14 cellular contexts compared by ENCODE assay signal in genomic region chr6:30816791-30817739, GRCh38.
A peak's percentile ranks its signal among the peaks of the same experiment; 100 is the strongest.
DNase-seq lines count a peak whose midpoint lies in the region; ATAC-seq and FAIRE-seq lines count a peak whose summit lies in the region.
"Had no signal": no experiment of that assay in that cellular context is flagged by ENCODE, and none has a peak within 500 bp of the region (broad histone marks: within the 10 kb centered on the region; RNA-seq: fewer than 3 reads in every experiment).

No MANE protein-coding gene starts in this region.

- H3K4me3 Mint-ChIP-seq in activated CD4-positive, alpha-beta T cell treated with anti-CD3 and anti-CD28 coated beads for 36 hours: no peak overlapping the region

- peak; percentile 60 for ATAC-seq in activated CD4-positive, alpha-beta T cell treated with anti-CD3 and anti-CD28 coated beads for 36 hours
- peak; percentile 65 for ATAC-seq in GM21723 (IDR thresholded peaks at IDR 0.05; ENCODE audit: unreplicated experiment)

- DNase-seq in activated CD4-positive, alpha-beta T cell treated with anti-CD3 and anti-CD28 coated beads for 36 hours: peak; percentile 60
- no peak for DNase-seq in activated CD4-positive, alpha-beta T cell treated with anti-CD3 and anti-CD28 coated beads, Interleukin-2, amount 50 U/mL, for 4 hours
- DNase-seq in activated CD8-positive, alpha-beta memory T cell treated with anti-CD3 and anti-CD28 coated beads, Interleukin-2, amount 50 U/mL, for 48 hours: peak; percentile 64
- DNase-seq in trophoblast cell (peak in 1 of 2 donors; percentile 40), GM19240 (ENCODE audit: insufficient read length, low spot score) (no peak), HTR-8/SVneo (ENCODE audit: insufficient read length, low spot score) (no peak), urothelium cell line (ENCODE audit: low spot score) (no peak)
- DNase-seq: 8988T, NCI-H446 treated with DMSO at 0.1 percent for 48 hours had no signal

- H2BK12ac ChIP-seq in trophoblast cell (ENCODE audit: low read length): peak overlapping the region; percentile 66

- H3K4me1 Mint-ChIP-seq in activated CD4-positive, alpha-beta T cell treated with anti-CD3 and anti-CD28 coated beads for 36 hours: peaks cover 90% of the 10 kb centered on the region

- peak overlapping the region; percentile 95 for H3K27ac Mint-ChIP-seq in activated CD4-positive, alpha-beta T cell treated with anti-CD3 and anti-CD28 coated beads for 36 hours

- POLR2A ChIA-PET in activated CD4-positive, alpha-beta T cell treated with anti-CD3 and anti-CD28 coated beads for 36 hours (lab: Charles Lee): interaction anchor here (1.2 to 2.1 kb wide), 3 partner anchors 28 to 48 kb away, joined by 4 to 11 read pairs (median 5); no protein-coding TSS in a partner anchor

- peaks cover 28% of the 10 kb centered on the region for H3K79me1 ChIP-seq in trophoblast cell (ENCODE audit: low read length)

- H3K4me3 ChIP-seq in trophoblast cell (ENCODE audit: low read depth, low read length): no peak overlapping the region
- H3K4me3 ChIP-seq: coronary artery, SJSA1, thoracic aorta had no signal

- H4K8ac ChIP-seq in trophoblast cell (ENCODE audit: low read depth, low read length): no peak overlapping the region

- no peak overlapping the region for H3K4me2 ChIP-seq in trophoblast cell (ENCODE audit: low read length)

- no peak overlapping the region for H3K4ac ChIP-seq in trophoblast cell (ENCODE audit: low read depth, low read length)

- no peaks in the 10 kb centered on the region for H3K9me3 ChIP-seq in trophoblast cell (ENCODE audit: insufficient read depth, low read depth, low read length)
- H3K9me3 ChIP-seq: SJSA1, thoracic aorta had no signal

- intact Hi-C loops in activated CD4-positive, alpha-beta T cell treated with anti-CD3 and anti-CD28 coated beads for 36 hours (cut with DNase I, micrococcal nuclease): no loop called here

- H2BK120ac ChIP-seq in trophoblast cell (ENCODE audit: insufficient read depth, low read length, poor library complexity): peak overlapping the region; percentile 90

- no peak overlapping the region for H3K27ac ChIP-seq in trophoblast cell (ENCODE audit: low read depth, low read length)

- peak overlapping the region; percentile 40 for H3K14ac ChIP-seq in trophoblast cell (ENCODE audit: low read length)

- no peaks in the 10 kb centered on the region for H3K79me2 ChIP-seq in trophoblast cell (ENCODE audit: control insufficient read depth, insufficient read depth, low read length, poor library complexity)

- H3K36me3 ChIP-seq in trophoblast cell (ENCODE audit: control insufficient read depth in 1 of 2, insufficient read depth in 2 of 2, low read length in 2 of 2): no peaks in the 10 kb centered on the region
- H3K36me3 ChIP-seq: SJSA1, thoracic aorta had no signal

- no peak overlapping the region for H4K12ac ChIP-seq in trophoblast cell (ENCODE audit: low read depth, low read length)

- H3K4me1 ChIP-seq in trophoblast cell (ENCODE audit: control insufficient read depth in 1 of 2, insufficient read depth in 2 of 2, low read length in 2 of 2): peaks cover 19 to 23% of the 10 kb centered on the region in 2 experiments

- no peak overlapping the region for H3K23ac ChIP-seq in trophoblast cell (ENCODE audit: low read length)

- no peak overlapping the region for H2BK5ac ChIP-seq in trophoblast cell (ENCODE audit: low read depth, low read length, poor library complexity)

- H3K9me3 Mint-ChIP-seq in activated CD4-positive, alpha-beta T cell treated with anti-CD3 and anti-CD28 coated beads for 36 hours (ENCODE audit: low read depth): peaks cover 2% of the 10 kb centered on the region

- H4K91ac ChIP-seq in trophoblast cell (ENCODE audit: low read depth, low read length): peak overlapping the region; percentile 38

- CTCF ChIA-PET in activated CD4-positive, alpha-beta T cell treated with anti-CD3 and anti-CD28 coated beads for 36 hours (lab: Charles Lee): interaction anchor here (0.6 to 1.1 kb wide), 3 partner anchors 43 to 204 kb away, joined by 3 to 4 read pairs (median 3); no protein-coding TSS in a partner anchor

- H2AFZ ChIP-seq in trophoblast cell (ENCODE audit: insufficient read depth, low read length, poor library complexity): no peak overlapping the region

- H3K9ac ChIP-seq in trophoblast cell (ENCODE audit: low read length): no peak overlapping the region

- H3K18ac ChIP-seq in trophoblast cell (ENCODE audit: low read length): no peak overlapping the region

- H2AK5ac ChIP-seq in trophoblast cell (ENCODE audit: low read length): no peak overlapping the region

- H3K36me3 Mint-ChIP-seq in activated CD4-positive, alpha-beta T cell treated with anti-CD3 and anti-CD28 coated beads for 36 hours (ENCODE audit: low read depth): peaks cover 19% of the 10 kb centered on the region

- no CpG with 5 or more reads among the region's 9 CpGs for WGBS in trophoblast cell (ENCODE audit: extremely low coverage, insufficient coverage, insufficient read length)

- no peaks in the 10 kb centered on the region for H3K27me3 Mint-ChIP-seq in activated CD4-positive, alpha-beta T cell treated with anti-CD3 and anti-CD28 coated beads for 36 hours

- no peaks in the 10 kb centered on the region for H3K27me3 ChIP-seq in trophoblast cell (ENCODE audit: insufficient read depth, low read length)
- H3K27me3 ChIP-seq: SJSA1 had no signal

- FAIRE-seq in HTR-8/SVneo (lab: Jason Lieb, UNC) (no peak), urothelium cell line (lab: Jason Lieb, UNC) (no peak)
- FAIRE-seq: G401.6 had no signal

Comparison
In these comparisons a context has a peak if more than half of its experiments do, and no peak if none do; other contexts are left out.
1. DNase-seq: peak in activated CD4-positive, alpha-beta T cell treated with anti-CD3 and anti-CD28 coated beads for 36 hours (single experiment) and activated CD8-positive, alpha-beta memory T cell treated with anti-CD3 and anti-CD28 coated beads, Interleukin-2, amount 50 U/mL, for 48 hours (single experiment); none in activated CD4-positive, alpha-beta T cell treated with anti-CD3 and anti-CD28 coated beads, Interleukin-2, amount 50 U/mL, for 4 hours (0 of 2), GM19240 (single experiment), HTR-8/SVneo (single experiment) and urothelium cell line (single experiment).